ENCODE assay signal across 1 cellular context in genomic region chr3:172140499-172141391, GRCh38.
A peak's percentile ranks its signal among the peaks of the same experiment; 100 is the strongest.
TF ChIP-seq lines count a peak whose summit lies in the region.

No MANE protein-coding gene starts in this region.

TF ChIP-seq in HepG2, 621 proteins besides CTCF, POLR2A, EP300 and RAD21 (continued from another document and continues in another):
- TF ChIP-seq KDM5A (IDR thresholded peaks at IDR 0.05; ENCODE audit: borderline replicate concordance, low read length) (no peak; the same call in 1 of the 2 replicates), TMF1 (CRISPR knock-in tag; IDR thresholded peaks at IDR 0.05; ENCODE audit: low read depth) (0 out of 2 replicates have a peak, but pooled peaks have one; percentile 38), ZNF644 (CRISPR knock-in tag; IDR thresholded peaks at IDR 0.05; ENCODE audit: low read depth) (peak; percentile 90), TCF12 (IDR thresholded peaks at IDR 0.05) (no peak), TCF12 (CRISPR knock-in tag; IDR thresholded peaks at IDR 0.05) (peak; percentile 94), ASH2L (IDR thresholded peaks at IDR 0.05; ENCODE audit: insufficient read length, low read depth, low read length) (peak; percentile 66), ZFP82 (CRISPR knock-in tag; IDR thresholded peaks at IDR 0.05; ENCODE audit: borderline replicate concordance) (0 out of 2 replicates have a peak, but pooled peaks have one; percentile 23), NFE2 (CRISPR knock-in tag; IDR thresholded peaks at IDR 0.05) (0 out of 2 replicates have a peak, but pooled peaks have one; percentile 24), FOXO4 (CRISPR knock-in tag; conservative IDR thresholded peaks at IDR 0.05) (no peak), ZNF441 (CRISPR knock-in tag; IDR thresholded peaks at IDR 0.05; ENCODE audit: borderline replicate concordance) (peak; percentile 49; the same call in 1 of the 2 replicates), SALL1 (CRISPR knock-in tag; IDR thresholded peaks at IDR 0.05) (peak; percentile 100), DNMT3B (CRISPR knock-in tag; conservative IDR thresholded peaks at IDR 0.05) (0 out of 2 replicates have a peak, but pooled peaks have one; percentile 59), AKNA (CRISPR knock-in tag; IDR thresholded peaks at IDR 0.05; ENCODE audit: borderline replicate concordance) (peak; percentile 79; the same call in 1 of the 2 replicates), ZBTB1 (CRISPR knock-in tag; IDR thresholded peaks at IDR 0.05; ENCODE audit: borderline replicate concordance) (no peak), TEAD2 (CRISPR knock-in tag; IDR thresholded peaks at IDR 0.05) (no peak), TAF15 (IDR thresholded peaks at IDR 0.05; ENCODE audit: low read depth, low read length, poor library complexity, severe bottlenecking) (no peak), NCOA2 (CRISPR knock-in tag; IDR thresholded peaks at IDR 0.05) (peak; percentile 98), ZNF75D (CRISPR knock-in tag; IDR thresholded peaks at IDR 0.05; ENCODE audit: borderline replicate concordance) (no peak), SNAPC5 (CRISPR knock-in tag; IDR thresholded peaks at IDR 0.05; ENCODE audit: borderline replicate concordance) (peak; percentile 82), ZNF747 (CRISPR knock-in tag; IDR thresholded peaks at IDR 0.05; ENCODE audit: borderline replicate concordance) (peak; percentile 76; the same call in 1 of the 2 replicates), PPARG (CRISPR knock-in tag; conservative IDR thresholded peaks at IDR 0.05) (peak; percentile 99), ZNF235 (CRISPR knock-in tag; IDR thresholded peaks at IDR 0.05; ENCODE audit: borderline replicate concordance) (no peak), GLMP (CRISPR knock-in tag; IDR thresholded peaks at IDR 0.05; ENCODE audit: borderline replicate concordance) (no peak), ATF1 (CRISPR knock-in tag; IDR thresholded peaks at IDR 0.05) (peak; percentile 67), ADNP (CRISPR knock-in tag; IDR thresholded peaks at IDR 0.05) (no peak), RARA (CRISPR knock-in tag; IDR thresholded peaks at IDR 0.05) (peak; percentile 95), SOX13 (IDR thresholded peaks at IDR 0.05) (peak; percentile 87), SOX13 (CRISPR knock-in tag; conservative IDR thresholded peaks at IDR 0.05 in 1 of 2, IDR thresholded peaks at IDR 0.05 in 1 of 2) (peak in 1 of 2 experiments; percentile 82; a peak in 1 of 4 replicates), SIX4 (CRISPR knock-in tag; IDR thresholded peaks at IDR 0.05) (peak; percentile 82; the same call in 1 of the 2 replicates), ZNF382 (CRISPR knock-in tag; IDR thresholded peaks at IDR 0.05; ENCODE audit: borderline replicate concordance) (no peak), ZNF160 (CRISPR knock-in tag; IDR thresholded peaks at IDR 0.05) (no peak; the same call in none of the 2 replicates), KDM6A (CRISPR knock-in tag; IDR thresholded peaks at IDR 0.05; ENCODE audit: low read depth) (peak; percentile 86), RBAK (CRISPR knock-in tag; IDR thresholded peaks at IDR 0.05) (0 out of 2 replicates have a peak, but pooled peaks have one; percentile 57), NR0B2 (CRISPR knock-in tag; IDR thresholded peaks at IDR 0.05) (no peak), WIZ (CRISPR knock-in tag; IDR thresholded peaks at IDR 0.05) (peak; percentile 55; the same call in 1 of the 2 replicates), REST (IDR thresholded peaks at IDR 0.05; ENCODE audit: borderline replicate concordance in 1 of 2, low read depth in 1 of 2, low read length in 2 of 2) (peak in 1 of 2 experiments; percentile 75; a peak in 1 of 4 replicates), SP2 (CRISPR knock-in tag; IDR thresholded peaks at IDR 0.05) (no peak), CCDC6 (CRISPR knock-in tag; IDR thresholded peaks at IDR 0.05) (no peak), SETDB1 (CRISPR knock-in tag; IDR thresholded peaks at IDR 0.05; ENCODE audit: borderline replicate concordance) (no peak), KMT2A (CRISPR knock-in tag; IDR thresholded peaks at IDR 0.05) (peak; percentile 28; the same call in 1 of the 2 replicates), SIX1 (CRISPR knock-in tag; IDR thresholded peaks at IDR 0.05; ENCODE audit: borderline replicate concordance) (peak; percentile 86), CEBPG (CRISPR knock-in tag; IDR thresholded peaks at IDR 0.05) (peak; percentile 98), XRCC5 (optimal IDR thresholded peaks at IDR 0.05; ENCODE audit: low read length) (peak; percentile 55), NR2F2 (IDR thresholded peaks at IDR 0.05; ENCODE audit: borderline replicate concordance, low read depth) (peak; percentile 76), PRDM4 (CRISPR knock-in tag; IDR thresholded peaks at IDR 0.05; ENCODE audit: borderline replicate concordance) (no peak)
- TF ChIP-seq, protein P1, sequence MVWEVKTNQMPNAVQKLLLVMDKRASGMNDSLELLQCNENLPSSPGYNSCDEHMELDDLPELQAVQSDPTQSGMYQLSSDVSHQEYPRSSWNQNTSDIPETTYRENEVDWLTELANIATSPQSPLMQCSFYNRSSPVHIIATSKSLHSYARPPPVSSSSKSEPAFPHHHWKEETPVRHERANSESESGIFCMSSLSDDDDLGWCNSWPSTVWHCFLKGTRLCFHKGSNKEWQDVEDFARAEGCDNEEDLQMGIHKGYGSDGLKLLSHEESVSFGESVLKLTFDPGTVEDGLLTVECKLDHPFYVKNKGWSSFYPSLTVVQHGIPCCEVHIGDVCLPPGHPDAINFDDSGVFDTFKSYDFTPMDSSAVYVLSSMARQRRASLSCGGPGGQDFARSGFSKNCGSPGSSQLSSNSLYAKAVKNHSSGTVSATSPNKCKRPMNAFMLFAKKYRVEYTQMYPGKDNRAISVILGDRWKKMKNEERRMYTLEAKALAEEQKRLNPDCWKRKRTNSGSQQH (CRISPR knock-in tag; IDR thresholded peaks at IDR 0.05; ENCODE audit: low read depth): peak; percentile 92; the same call in 1 of the 2 replicates
- TF ChIP-seq, protein P2, sequence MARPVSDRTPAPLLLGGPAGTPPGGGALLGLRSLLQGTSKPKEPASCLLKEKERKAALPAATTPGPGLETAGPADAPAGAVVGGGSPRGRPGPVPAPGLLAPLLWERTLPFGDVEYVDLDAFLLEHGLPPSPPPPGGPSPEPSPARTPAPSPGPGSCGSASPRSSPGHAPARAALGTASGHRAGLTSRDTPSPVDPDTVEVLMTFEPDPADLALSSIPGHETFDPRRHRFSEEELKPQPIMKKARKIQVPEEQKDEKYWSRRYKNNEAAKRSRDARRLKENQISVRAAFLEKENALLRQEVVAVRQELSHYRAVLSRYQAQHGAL (CRISPR knock-in tag; IDR thresholded peaks at IDR 0.05; ENCODE audit: not compliant biosample characterization): no peak
- TF ChIP-seq, protein P3, sequence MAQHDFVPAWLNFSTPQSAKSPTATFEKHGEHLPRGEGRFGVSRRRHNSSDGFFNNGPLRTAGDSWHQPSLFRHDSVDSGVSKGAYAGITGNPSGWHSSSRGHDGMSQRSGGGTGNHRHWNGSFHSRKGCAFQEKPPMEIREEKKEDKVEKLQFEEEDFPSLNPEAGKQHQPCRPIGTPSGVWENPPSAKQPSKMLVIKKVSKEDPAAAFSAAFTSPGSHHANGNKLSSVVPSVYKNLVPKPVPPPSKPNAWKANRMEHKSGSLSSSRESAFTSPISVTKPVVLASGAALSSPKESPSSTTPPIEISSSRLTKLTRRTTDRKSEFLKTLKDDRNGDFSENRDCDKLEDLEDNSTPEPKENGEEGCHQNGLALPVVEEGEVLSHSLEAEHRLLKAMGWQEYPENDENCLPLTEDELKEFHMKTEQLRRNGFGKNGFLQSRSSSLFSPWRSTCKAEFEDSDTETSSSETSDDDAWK (CRISPR knock-in tag; IDR thresholded peaks at IDR 0.05): no peak
